In the genomic region with DNA sequence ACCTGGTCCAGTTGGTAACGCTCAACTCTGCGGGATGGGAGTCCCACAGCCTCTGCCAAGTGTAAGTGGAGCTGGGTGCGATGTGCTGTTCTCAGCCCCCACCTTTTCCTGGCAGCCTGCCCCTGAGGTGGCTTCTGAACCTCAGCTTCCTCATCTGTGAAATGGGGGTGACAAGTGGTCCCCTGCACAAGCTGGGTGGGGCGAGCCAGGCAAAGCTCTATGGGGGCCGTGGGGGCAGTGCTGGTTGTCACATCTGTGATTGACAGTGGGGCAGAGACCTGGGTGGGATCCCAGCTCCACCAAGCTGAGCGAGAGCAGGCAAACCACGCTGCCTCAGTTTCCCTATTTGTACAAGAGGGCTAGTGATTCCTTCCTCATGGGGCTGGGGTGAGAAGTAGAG, we compare ENCODE assay signal across 13 cellular contexts.
A peak's percentile ranks its signal among the peaks of the same experiment; 100 is the strongest.
DNase-seq lines count a peak whose midpoint lies in the region; ATAC-seq and TF ChIP-seq lines count a peak whose summit lies in the region.
"Had no signal": no experiment of that assay in that cellular context is flagged by ENCODE, and none has a peak within 500 bp of the region (broad histone marks: within the 10 kb centered on the region; RNA-seq: fewer than 3 reads in every experiment).

No MANE protein-coding gene starts in this region.

- no peak overlapping the region for H3K4me3 Mint-ChIP-seq in immature natural killer cell
- H3K4me3 Mint-ChIP-seq in progenitor cell of endocrine pancreas (ENCODE audit: low read depth) = no peak overlapping the region
- H3K4me3 Mint-ChIP-seq: CD4-positive, CD25-positive, alpha-beta regulatory T cell; CD8-positive, alpha-beta memory T cell had no signal

- H3K4me1 ChIP-seq in left ventricle myocardium inferior (peaks cover 17% of the 10 kb centered on the region), heart left ventricle (peaks cover 0 to 14% (median 0%) of the 10 kb centered on the region in 12 donors), neuronal stem cell (ENCODE audit: control insufficient read depth in 2 of 2, insufficient read depth in 1 of 2, low read depth in 1 of 2, low read length in 2 of 2) (no peaks in the 10 kb centered on the region), body of pancreas (no peaks in the 10 kb centered on the region)
- peaks cover 9 to 86% (median 74%) of the 10 kb centered on the region in 10 experiments; a peak in 18 of 20 replicates for H3K4me1 ChIP-seq in BLaER1 treated with 17β-estradiol and CSF1 and Interleukin-3, amounts not matched to agents 10 nM and 100 nM
- H3K4me1 ChIP-seq: HAP-1 had no signal

- no peak overlapping the region for H2BK120ac ChIP-seq in neuronal stem cell (ENCODE audit: low read depth, low read length)

- no peak for TF ChIP-seq POLR2A in heart left ventricle (IDR thresholded peaks at IDR 0.05)
- no peak for TF ChIP-seq POLR2A in body of pancreas (IDR thresholded peaks at IDR 0.05)

- no peaks in the 10 kb centered on the region for H3K79me1 ChIP-seq in neuronal stem cell (ENCODE audit: low read depth, low read length)

- H3K4ac ChIP-seq in neuronal stem cell (ENCODE audit: low read length) = no peak overlapping the region

- no peak overlapping the region for H2BK5ac ChIP-seq in neuronal stem cell (ENCODE audit: low read length)

- H3K36me3 Mint-ChIP-seq in immature natural killer cell = no peaks in the 10 kb centered on the region
- no peaks in the 10 kb centered on the region for H3K36me3 Mint-ChIP-seq in progenitor cell of endocrine pancreas (ENCODE audit: insufficient read depth)
- H3K36me3 Mint-ChIP-seq: CD4-positive, CD25-positive, alpha-beta regulatory T cell; CD8-positive, alpha-beta memory T cell had no signal

- no peak overlapping the region for H4K91ac ChIP-seq in neuronal stem cell (ENCODE audit: low read depth, low read length, poor library complexity)

- no peak overlapping the region for H2AFZ ChIP-seq in neuronal stem cell (ENCODE audit: low read length)
- H2AFZ ChIP-seq: GM23248 had no signal

- peak overlapping the region in 6 of 11 experiments; percentile 1 to 65 (median 55); a peak in 9 of 22 replicates for H3K4me2 ChIP-seq in BLaER1 treated with 17β-estradiol and CSF1 and Interleukin-3, amounts not matched to agents 10 nM and 100 nM
- no peak overlapping the region for H3K4me2 ChIP-seq in neuronal stem cell (ENCODE audit: insufficient read depth, low read length, poor library complexity, severe bottlenecking)

- H2AK5ac ChIP-seq in neuronal stem cell (ENCODE audit: low read depth, low read length) = no peak overlapping the region

- no peaks in the 10 kb centered on the region for H3K27me3 ChIP-seq in left ventricle myocardium inferior (ENCODE audit: low read depth)
- no peaks in the 10 kb centered on the region for H3K27me3 ChIP-seq in heart left ventricle
- no peaks in the 10 kb centered on the region for H3K27me3 ChIP-seq in BLaER1 treated with 17β-estradiol and CSF1 and Interleukin-3, amounts not matched to agents 10 nM and 100 nM
- no peaks in the 10 kb centered on the region for H3K27me3 ChIP-seq in neuronal stem cell (ENCODE audit: control insufficient read depth in 3 of 3, insufficient read depth in 3 of 3, low read depth in 1 of 3, low read length in 3 of 3)
- no peaks in the 10 kb centered on the region for H3K27me3 ChIP-seq in body of pancreas

- no peak overlapping the region for H2BK15ac ChIP-seq in neuronal stem cell (ENCODE audit: low read length)

- H3K4me1 Mint-ChIP-seq in immature natural killer cell (no peaks in the 10 kb centered on the region), progenitor cell of endocrine pancreas (ENCODE audit: low read depth) (no peaks in the 10 kb centered on the region)
- H3K4me1 Mint-ChIP-seq: CD4-positive, CD25-positive, alpha-beta regulatory T cell; CD8-positive, alpha-beta memory T cell had no signal

- H4K20me1 ChIP-seq in BLaER1 treated with 17β-estradiol and CSF1 and Interleukin-3, amounts not matched to agents 10 nM and 100 nM = peaks cover 0 to 100% (median 68%) of the 10 kb centered on the region in 11 experiments; a peak in 18 of 22 replicates

- H3K27ac Mint-ChIP-seq in immature natural killer cell (no peak overlapping the region), progenitor cell of endocrine pancreas (no peak overlapping the region)
- H3K27ac Mint-ChIP-seq: CD4-positive, CD25-positive, alpha-beta regulatory T cell; CD8-positive, alpha-beta memory T cell had no signal

- H2BK12ac ChIP-seq in neuronal stem cell (ENCODE audit: low read length) = no peak overlapping the region

- DNase-seq in left ventricle myocardium inferior (no peak), heart left ventricle (no peak), neuronal stem cell (ENCODE audit: low spot score) (no peak), immature natural killer cell (no peak), body of pancreas (no peak), progenitor cell of endocrine pancreas (ENCODE audit: low spot score, unreplicated experiment) (no peak)
- DNase-seq: C1 segment of cervical spinal cord; CD4-positive, CD25-positive, alpha-beta regulatory T cell; CD8-positive, alpha-beta memory T cell; COR-L47; GM23248 had no signal

- no peak for TF ChIP-seq CTCF in left ventricle myocardium inferior (IDR thresholded peaks at IDR 0.05; ENCODE audit: borderline replicate concordance)
- TF ChIP-seq CTCF in heart left ventricle (IDR thresholded peaks at IDR 0.05) = no peak
- no peak for TF ChIP-seq CTCF in body of pancreas (IDR thresholded peaks at IDR 0.05)
- no peak for TF ChIP-seq CTCF in progenitor cell of endocrine pancreas (IDR thresholded peaks at IDR 0.05; ENCODE audit: unreplicated experiment)

- H3K36me3 ChIP-seq in left ventricle myocardium inferior = no peaks in the 10 kb centered on the region
- H3K36me3 ChIP-seq in heart left ventricle = no peaks in the 10 kb centered on the region
- peaks cover 0 to 100% (median 93%) of the 10 kb centered on the region in 11 experiments; a peak in 18 of 22 replicates for H3K36me3 ChIP-seq in BLaER1 treated with 17β-estradiol and CSF1 and Interleukin-3, amounts not matched to agents 10 nM and 100 nM
- H3K36me3 ChIP-seq in neuronal stem cell (replicated peaks in 1 of 2; ENCODE audit: control insufficient read depth in 2 of 2, insufficient read depth in 2 of 2, low read length in 2 of 2) = no peaks in the 10 kb centered on the region
- H3K36me3 ChIP-seq in body of pancreas (replicated peaks in 1 of 2; ENCODE audit: insufficient read depth in 1 of 2, low read depth in 2 of 2) = no peaks in the 10 kb centered on the region
- H3K36me3 ChIP-seq: HAP-1 had no signal

- H3K27ac ChIP-seq in left ventricle myocardium inferior (replicated peaks) = peak overlapping the region; percentile 71
- peak overlapping the region in 1 of 12 donors; percentile 30 for H3K27ac ChIP-seq in heart left ventricle
- H3K27ac ChIP-seq in BLaER1 treated with 17β-estradiol and CSF1 and Interleukin-3, amounts not matched to agents 10 nM and 100 nM = no peak overlapping the region
- no peak overlapping the region for H3K27ac ChIP-seq in neuronal stem cell (replicated peaks; ENCODE audit: low read length)
- no peak overlapping the region for H3K27ac ChIP-seq in body of pancreas
- H3K27ac ChIP-seq: GM23248 had no signal

- 70 to 86% (median 81%) methylated on average over 6 to 7 of the region's 7 CpGs for WGBS in heart left ventricle, 4 donors
- no CpG with 5 or more reads among the region's 7 CpGs for WGBS in neuronal stem cell (ENCODE audit: extremely low coverage in 2 of 2, insufficient read length in 2 of 2, insufficient replicate concordance in 1 of 2), 2 donors
- 73 to 74% methylated on average over 6 to 7 of the region's 7 CpGs for WGBS in body of pancreas, 2 donors

- H3K4me3 ChIP-seq in left ventricle myocardium inferior = no peak overlapping the region
- no peak overlapping the region for H3K4me3 ChIP-seq in heart left ventricle
- H3K4me3 ChIP-seq in BLaER1 treated with 17β-estradiol and CSF1 and Interleukin-3, amounts not matched to agents 10 nM and 100 nM = no peak overlapping the region
- H3K4me3 ChIP-seq in neuronal stem cell (ENCODE audit: low read length in 2 of 2) = no peak overlapping the region
- no peak overlapping the region for H3K4me3 ChIP-seq in body of pancreas
- H3K4me3 ChIP-seq: GM23248, HAP-1 had no signal

- no peak for ATAC-seq in heart left ventricle
- ATAC-seq in body of pancreas = no peak

- H3K9me3 Mint-ChIP-seq in immature natural killer cell = no peaks in the 10 kb centered on the region
- peaks cover 1% of the 10 kb centered on the region for H3K9me3 Mint-ChIP-seq in progenitor cell of endocrine pancreas (ENCODE audit: low read depth)

- H3K14ac ChIP-seq in neuronal stem cell (ENCODE audit: low read length) = peak overlapping the region; percentile 22

- H3K18ac ChIP-seq in neuronal stem cell (ENCODE audit: low read length) = peak overlapping the region; percentile 58

- peak overlapping the region; percentile 25 for H3K23ac ChIP-seq in neuronal stem cell (ENCODE audit: low read depth, low read length, poor library complexity)

- H3K9ac ChIP-seq in BLaER1 treated with 17β-estradiol and CSF1 and Interleukin-3, amounts not matched to agents 10 nM and 100 nM = no peak overlapping the region
- H3K9ac ChIP-seq in neuronal stem cell (ENCODE audit: low read depth, low read length, poor library complexity) = no peak overlapping the region
- H3K9ac ChIP-seq: GM23248 had no signal

- peaks cover 0 to 9% (median 6%) of the 10 kb centered on the region in 3 donors for H3K27me3 Mint-ChIP-seq in immature natural killer cell (ENCODE audit: low read depth in 3 of 3)
- H3K27me3 Mint-ChIP-seq in progenitor cell of endocrine pancreas = peaks cover 48% of the 10 kb centered on the region
- H3K27me3 Mint-ChIP-seq: CD4-positive, CD25-positive, alpha-beta regulatory T cell had no signal

- intact Hi-C loops in left ventricle myocardium inferior (cut with micrococcal nuclease) (no loop called here), heart left ventricle (cut with DNase I) (no loop called here), body of pancreas (cut with DNase I) (no loop called here)

- H3K9me3 ChIP-seq in left ventricle myocardium inferior (replicated peaks) (no peaks in the 10 kb centered on the region), heart left ventricle (no peaks in the 10 kb centered on the region), neuronal stem cell (replicated peaks in 1 of 2; ENCODE audit: control insufficient read depth in 2 of 2, insufficient read depth in 1 of 2, low read depth in 1 of 2, low read length in 2 of 2) (peaks cover 0 to 2% of the 10 kb centered on the region in 2 donors), body of pancreas (no peaks in the 10 kb centered on the region)
- no peaks in the 10 kb centered on the region for H3K9me3 ChIP-seq in BLaER1 treated with 17β-estradiol and CSF1 and Interleukin-3, amounts not matched to agents 10 nM and 100 nM (replicated peaks in 1 of 11)
- H3K9me3 ChIP-seq: HAP-1 had no signal

- H4K8ac ChIP-seq in neuronal stem cell (ENCODE audit: low read depth, low read length) = no peak overlapping the region
